Comparison of ENCODE assay signal across 16 cellular contexts in genomic region chr14:36293824-36294223, GRCh38. TPM values are rescaled to one million over a fixed set of nuclear protein-coding genes. Genes with fewer than 3 reads are reported as not detected.
DNase-seq lines count a peak whose midpoint lies in the region; ATAC-seq and TF ChIP-seq lines count a peak whose summit lies in the region.
"Had no signal": no experiment of that assay in that cellular context is flagged by ENCODE, and none has a peak within 500 bp of the region (broad histone marks: within the 10 kb centered on the region; RNA-seq: fewer than 3 reads in every experiment).

No MANE protein-coding gene starts in this region.

- TF ChIP-seq CTCF in RWPE2 (IDR thresholded peaks at IDR 0.05; ENCODE audit: poor library complexity, severe bottlenecking): no peak
- TF ChIP-seq CTCF in fibroblast of the aortic adventitia (IDR thresholded peaks at IDR 0.05; ENCODE audit: insufficient read depth, low read length): no peak

- no peaks in the 10 kb centered on the region for H3K4me1 ChIP-seq in RWPE2 (ENCODE audit: insufficient read depth, poor library complexity, severe bottlenecking)

- H3K27me3 ChIP-seq in RWPE2 (ENCODE audit: insufficient read depth, poor library complexity, severe bottlenecking): no peaks in the 10 kb centered on the region

- no peak overlapping the region for H3K27ac ChIP-seq in RWPE2 (ENCODE audit: poor library complexity, severe bottlenecking)

- DNase-seq in HCEC 1CT (peak; percentile 57), RWPE2 (ENCODE audit: low spot score) (no peak), fibroblast of the aortic adventitia (ENCODE audit: low read depth) (peak; percentile 49), skeletal muscle cell (ENCODE audit: low read depth) (peak; percentile 35), COLO668 (lab: John Stamatoyannopoulos, UW; ENCODE audit: unreplicated experiment) (no peak), NAMALWA (ENCODE audit: low spot score) (no peak)
- DNase-seq in stimulated activated naive CD8-positive, alpha-beta T cell treated with anti-CD3 and anti-CD28 coated beads, Interleukin-15, Interleukin-2, amounts not matched to agents 100 U/mL and 50 U/mL, for 24 hours: no peak
- no peak for DNase-seq in NK-92 treated with Interleukin-12 subunit alpha and Interleukin-12 subunit beta, amount 100 ng/mL, for 24 hours (lab: John Stamatoyannopoulos, UW)
- DNase-seq: activated CD4-positive, alpha-beta T cell treated with anti-CD3 and anti-CD28 coated beads, Interleukin-2, amount 10 ng/mL, durations not matched to agents 7 days and 5 days; effector CD4-positive, alpha-beta T cell; left cardiac atrium; naive B cell; NCI-H1105 treated with DMSO at 0.1 percent for 48 hours; NCI-H345 had no signal

- H3K4me3 ChIP-seq in RWPE2 (ENCODE audit: severe bottlenecking) (no peak overlapping the region), fibroblast of the aortic adventitia (ENCODE audit: low read depth, low read length) (no peak overlapping the region), skeletal muscle cell (ENCODE audit: low read depth, low read length) (no peak overlapping the region)

- H3K9me3 ChIP-seq in RWPE2 (ENCODE audit: severe bottlenecking): no peaks in the 10 kb centered on the region

- H3K36me3 ChIP-seq in RWPE2 (ENCODE audit: low read depth): peaks cover 17% of the 10 kb centered on the region

- ATAC-seq in RWPE2 (ENCODE audit: low read depth): peak; percentile 48
- no peak for ATAC-seq in stimulated activated naive CD8-positive, alpha-beta T cell treated with anti-CD3 and anti-CD28 coated beads, Interleukin-15, Interleukin-2, amounts not matched to agents 100 U/mL and 50 U/mL, for 24 hours
- ATAC-seq: activated T-helper 17 cell treated with anti-CD3 and anti-CD28 coated beads, Interleukin-2, amount 50 U/mL, for 72 hours; left cardiac atrium; Panc1 had no signal

RNA-seq across cellular contexts. Expression of gene MBIP, which starts 26.6 kb away (rescaled TPM):
- 11.1 and 18.2 TPM in 2 replicates for total RNA-seq in fibroblast of the aortic adventitia (ENCODE audit: low replicate concordance)

Comparison
In these comparisons a context has a peak if more than half of its experiments do, and no peak if none do; other contexts are left out.
1. DNase-seq: peak in HCEC 1CT (single experiment), fibroblast of the aortic adventitia (single experiment) and skeletal muscle cell (single experiment); none in RWPE2 (single experiment), stimulated activated naive CD8-positive, alpha-beta T cell treated with anti-CD3 and anti-CD28 coated beads, Interleukin-15, Interleukin-2, amounts not matched to agents 100 U/mL and 50 U/mL, for 24 hours (single experiment), COLO668 (single experiment), NAMALWA (single experiment) and NK-92 treated with Interleukin-12 subunit alpha and Interleukin-12 subunit beta, amount 100 ng/mL, for 24 hours (single experiment).